Comparison of ENCODE assay signal across 16 cellular contexts in the genomic region with DNA sequence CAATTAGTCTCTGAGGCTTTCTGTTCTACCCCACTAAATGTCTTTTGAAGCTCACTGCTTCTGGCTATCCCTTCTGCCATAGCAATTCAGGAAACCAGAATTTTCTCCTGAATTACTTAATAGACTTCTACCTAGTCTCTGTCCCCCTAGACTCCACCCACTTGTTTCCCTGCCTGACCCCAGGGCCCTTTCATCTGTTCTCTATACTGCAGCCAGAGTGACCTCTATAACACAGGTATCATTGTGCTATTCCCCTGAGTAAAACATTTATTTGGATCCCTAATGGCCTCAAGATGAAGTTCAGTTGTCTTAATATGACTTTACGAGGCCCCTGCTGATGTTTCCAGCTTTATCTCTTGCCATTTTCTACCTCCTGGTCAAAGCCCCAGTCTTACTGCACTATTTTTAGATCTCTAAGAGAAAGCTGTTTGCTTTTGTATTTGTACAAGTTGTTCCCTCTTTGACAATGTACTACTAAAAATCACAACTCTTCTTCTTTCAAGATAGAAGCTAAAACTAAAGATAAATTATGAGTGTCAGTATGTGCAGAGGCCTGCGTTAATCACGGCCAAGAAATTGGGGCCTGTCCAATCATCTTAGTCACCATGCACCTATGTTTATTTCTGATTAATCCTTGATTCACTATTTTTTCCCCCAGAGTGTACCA. TPM values are rescaled to one million over a fixed set of nuclear protein-coding genes. Genes with fewer than 3 reads are reported as not detected.
DNase-seq lines count a peak whose midpoint lies in the region; ATAC-seq, FAIRE-seq and TF ChIP-seq lines count a peak whose summit lies in the region.
"Had no signal": no experiment of that assay in that cellular context is flagged by ENCODE, and none has a peak within 500 bp of the region (broad histone marks: within the 10 kb centered on the region; RNA-seq: fewer than 3 reads in every experiment).

No MANE protein-coding gene starts in this region.

- POLR2A ChIA-PET in PC-9 (lab: Charles Lee; ENCODE audit: unreplicated experiment) = no interaction called here

- no peaks in the 10 kb centered on the region for H3F3A ChIP-seq in PC-9 (ENCODE audit: insufficient read depth, low read depth)

- H3K9me3 ChIP-seq in heart left ventricle (no peaks in the 10 kb centered on the region), PC-9 (ENCODE audit: insufficient read depth, low read depth) (peaks cover 4% of the 10 kb centered on the region; the same call in 1 of the 2 replicates)
- H3K9me3 ChIP-seq: pancreas had no signal

- peak; percentile 17 for DNase-seq in HT1080 (ENCODE audit: low read depth)
- peak; percentile 74 for DNase-seq in amniotic epithelial cell (ENCODE audit: low read depth)
- no peak for DNase-seq in heart left ventricle
- peak; percentile 14 for DNase-seq in skeletal muscle cell (ENCODE audit: low read depth)
- no peak for DNase-seq in PC-9
- DNase-seq in stimulated activated CD4-positive, alpha-beta T cell treated with anti-CD3 and anti-CD28 coated beads, Interleukin-4, amount 100 ng/mL, for 4 hours = no peak
- no peak for DNase-seq in HTR-8/SVneo (ENCODE audit: insufficient read length, low spot score)
- DNase-seq: activated CD4-positive, alpha-beta T cell treated with anti-CD3 and anti-CD28 coated beads for 48 hours; head of caudate nucleus; kidney glomerular epithelial cell; NCI-H1417; pancreas; stimulated activated naive CD8-positive, alpha-beta T cell treated with anti-CD3 and anti-CD28 coated beads, Interleukin-15, amount 100 ng/mL, for 72 hours; T-helper 9 cell had no signal

- FAIRE-seq in HTR-8/SVneo (lab: Jason Lieb, UNC) = no peak
- FAIRE-seq: pancreas had no signal

- TF ChIP-seq CTCF in heart left ventricle (IDR thresholded peaks at IDR 0.05) (no peak), PC-9 (conservative IDR thresholded peaks at IDR 0.05) (no peak)

- H3K9me2 ChIP-seq in PC-9 (ENCODE audit: insufficient read depth) = no peaks in the 10 kb centered on the region

- intact Hi-C loops in heart left ventricle (cut with DNase I) = loop anchor here in 1 of 10 donors (2.0 kb wide), 1 partner anchor 32 kb away; no protein-coding TSS in a partner anchor
- intact Hi-C loops in PC-9 (cut with micrococcal nuclease; ENCODE audit: unreplicated experiment) = no loop called here

- H3K4me1 ChIP-seq in heart left ventricle (peaks cover 0 to 12% (median 0%) of the 10 kb centered on the region in 12 donors), PC-9 (replicated peaks; ENCODE audit: insufficient read depth) (no peaks in the 10 kb centered on the region)

- H3K27me3 ChIP-seq in heart left ventricle = no peaks in the 10 kb centered on the region
- H3K27me3 ChIP-seq in PC-9 (ENCODE audit: insufficient read depth, low read depth) = no peaks in the 10 kb centered on the region
- H3K27me3 ChIP-seq: pancreas had no signal

- WGBS in heart left ventricle, 4 donors = 32 to 55% (median 46%) methylated on average over 3 of the region's 3 CpGs

- ATAC-seq in heart left ventricle = peak in 3 of 4 donors; percentile 58 to 67 (median 59)
- no peak for ATAC-seq in HG03175 (IDR thresholded peaks at IDR 0.05; ENCODE audit: unreplicated experiment)
- ATAC-seq: stimulated activated naive CD8-positive, alpha-beta T cell treated with anti-CD3 and anti-CD28 coated beads, Interleukin-15, amount 100 ng/mL, for 72 hours had no signal

- CTCF ChIA-PET in PC-9 (lab: Charles Lee) = no interaction called here

- H3K36me3 ChIP-seq in heart left ventricle (no peaks in the 10 kb centered on the region), PC-9 (ENCODE audit: low read depth) (no peaks in the 10 kb centered on the region)
- H3K36me3 ChIP-seq: pancreas had no signal

- H4K20me1 ChIP-seq in PC-9 (ENCODE audit: insufficient read depth) = no peaks in the 10 kb centered on the region

- H3K27ac ChIP-seq in heart left ventricle (peak overlapping the region in 6 of 12 donors; percentile 6 to 72 (median 26)), PC-9 (no peak overlapping the region)
- H3K27ac ChIP-seq: HL-60, pancreas had no signal

- no peak overlapping the region for H2AFZ ChIP-seq in PC-9

- no peak overlapping the region for H3K4me2 ChIP-seq in PC-9

- no TSS peak for BruUV-seq in PC-9 (replicated peaks; lab: Mats Ljungman, UMichigan)

- TF ChIP-seq POLR2A in heart left ventricle (IDR thresholded peaks at IDR 0.05) = no peak

- H3K4me3 ChIP-seq in heart left ventricle (no peak overlapping the region), skeletal muscle cell (ENCODE audit: low read depth, low read length) (no peak overlapping the region), PC-9 (no peak overlapping the region)
- H3K4me3 ChIP-seq: pancreas had no signal

- H3K79me2 ChIP-seq in PC-9 (ENCODE audit: low read depth) = no peaks in the 10 kb centered on the region

RNA-seq across cellular contexts. Expression of a gene that starts 54.5 kb away (rescaled TPM):
- total RNA-seq in HT1080 (2014; rRNA removed; shearing (Covaris generic)) = 23.1 and 35.9 TPM in 2 replicates
- 38.9 and 43.2 TPM in 2 replicates for polyA plus RNA-seq in HT1080 (2015; cell fraction: cytosol; rRNA removed)
- polyA plus RNA-seq in HT1080 (2015; cell fraction: nucleus; rRNA removed) = 48.0 and 49.1 TPM in 2 replicates
- total RNA-seq in heart left ventricle (100 to 1,000 TPM; 245 to 640 (median 339) TPM), PC-9 (2021) (110 and 113 TPM in 2 replicates)
- polyA plus RNA-seq in heart left ventricle = 100 to 1,000 TPM; 165 to 372 TPM

Comparison
In these comparisons a context has a peak if more than half of its experiments do, and no peak if none do; other contexts are left out.
1. DNase-seq: peak in HT1080 (single experiment), amniotic epithelial cell (single experiment) and skeletal muscle cell (single experiment); none in heart left ventricle (0 of 5), PC-9 (0 of 2), stimulated activated CD4-positive, alpha-beta T cell treated with anti-CD3 and anti-CD28 coated beads, Interleukin-4, amount 100 ng/mL, for 4 hours (0 of 2) and HTR-8/SVneo (single experiment).